Comparison of ENCODE assay signal across 1 cellular context in the genomic region with DNA sequence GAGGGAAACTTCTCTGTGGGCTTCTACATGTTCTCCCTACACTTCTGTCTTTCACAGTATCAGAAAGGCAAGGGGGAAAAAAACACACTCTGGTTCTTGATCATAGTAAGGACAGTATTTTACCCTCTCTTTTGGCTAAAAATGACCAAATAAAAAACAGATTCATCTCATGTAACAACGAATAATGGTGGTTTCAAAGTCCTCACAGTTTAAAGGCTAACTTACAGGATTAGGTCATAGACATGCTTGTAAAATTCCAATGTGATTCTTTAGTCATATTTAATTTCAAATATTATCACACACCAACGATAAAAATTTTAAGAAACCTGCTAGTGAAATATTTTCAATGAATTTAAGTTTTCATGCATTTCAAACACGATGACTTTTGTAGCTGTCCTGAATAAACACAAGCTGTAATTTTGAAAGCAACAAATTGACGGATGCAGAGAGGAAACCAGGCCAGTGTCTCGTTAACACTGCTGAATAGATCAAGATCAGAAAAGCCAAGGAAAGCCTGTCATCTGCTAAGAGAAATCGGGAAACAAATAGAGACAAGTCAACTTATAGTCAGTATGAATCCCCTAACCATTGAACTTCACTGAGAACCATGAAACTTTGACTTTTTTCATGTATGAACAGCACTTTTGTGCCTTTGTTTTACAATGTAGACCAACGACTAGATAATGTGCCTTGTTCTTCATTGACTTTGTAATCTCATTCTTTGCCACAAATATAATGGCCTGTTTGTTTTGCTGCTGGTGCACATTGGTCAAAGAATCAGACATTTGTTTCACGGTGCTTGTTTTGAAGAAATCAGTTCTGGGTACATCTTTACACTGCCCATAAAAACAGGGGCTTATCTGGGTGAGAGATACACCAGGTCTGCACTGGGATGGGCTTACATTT.
TF ChIP-seq lines count a peak whose summit lies in the region.

No MANE protein-coding gene starts in this region.

TF ChIP-seq in HEK293, 187 proteins besides CTCF, POLR2A, EP300 and RAD21 (continued from another document):
- TF ChIP-seq ZBTB44 (tag by site-specific recombination; IDR thresholded peaks at IDR 0.05) = no peak
- TF ChIP-seq ZNF664 (tag by site-specific recombination; IDR thresholded peaks at IDR 0.05) = peak; percentile 26; the same call in 1 of the 2 replicates
- no peak for TF ChIP-seq BCL6B (tag by site-specific recombination; IDR thresholded peaks at IDR 0.05)
- 0 out of 2 replicates have a peak, but pooled peaks have one; percentile 1 for TF ChIP-seq ZNF366 (tag by site-specific recombination; conservative IDR thresholded peaks at IDR 0.05)
- peak; percentile 96 for TF ChIP-seq PRDM4 (tag by site-specific recombination; IDR thresholded peaks at IDR 0.05)
- 0 out of 2 replicates have a peak, but pooled peaks have one; percentile 29 for TF ChIP-seq ZNF629 (tag by site-specific recombination; IDR thresholded peaks at IDR 0.05)
- TF ChIP-seq, protein P1, sequence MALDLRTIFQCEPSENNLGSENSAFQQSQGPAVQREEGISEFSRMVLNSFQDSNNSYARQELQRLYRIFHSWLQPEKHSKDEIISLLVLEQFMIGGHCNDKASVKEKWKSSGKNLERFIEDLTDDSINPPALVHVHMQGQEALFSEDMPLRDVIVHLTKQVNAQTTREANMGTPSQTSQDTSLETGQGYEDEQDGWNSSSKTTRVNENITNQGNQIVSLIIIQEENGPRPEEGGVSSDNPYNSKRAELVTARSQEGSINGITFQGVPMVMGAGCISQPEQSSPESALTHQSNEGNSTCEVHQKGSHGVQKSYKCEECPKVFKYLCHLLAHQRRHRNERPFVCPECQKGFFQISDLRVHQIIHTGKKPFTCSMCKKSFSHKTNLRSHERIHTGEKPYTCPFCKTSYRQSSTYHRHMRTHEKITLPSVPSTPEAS (tag by site-specific recombination; IDR thresholded peaks at IDR 0.05) = no peak
- TF ChIP-seq GLI4 (tag by site-specific recombination; IDR thresholded peaks at IDR 0.05) = no peak
- TF ChIP-seq, protein P2, sequence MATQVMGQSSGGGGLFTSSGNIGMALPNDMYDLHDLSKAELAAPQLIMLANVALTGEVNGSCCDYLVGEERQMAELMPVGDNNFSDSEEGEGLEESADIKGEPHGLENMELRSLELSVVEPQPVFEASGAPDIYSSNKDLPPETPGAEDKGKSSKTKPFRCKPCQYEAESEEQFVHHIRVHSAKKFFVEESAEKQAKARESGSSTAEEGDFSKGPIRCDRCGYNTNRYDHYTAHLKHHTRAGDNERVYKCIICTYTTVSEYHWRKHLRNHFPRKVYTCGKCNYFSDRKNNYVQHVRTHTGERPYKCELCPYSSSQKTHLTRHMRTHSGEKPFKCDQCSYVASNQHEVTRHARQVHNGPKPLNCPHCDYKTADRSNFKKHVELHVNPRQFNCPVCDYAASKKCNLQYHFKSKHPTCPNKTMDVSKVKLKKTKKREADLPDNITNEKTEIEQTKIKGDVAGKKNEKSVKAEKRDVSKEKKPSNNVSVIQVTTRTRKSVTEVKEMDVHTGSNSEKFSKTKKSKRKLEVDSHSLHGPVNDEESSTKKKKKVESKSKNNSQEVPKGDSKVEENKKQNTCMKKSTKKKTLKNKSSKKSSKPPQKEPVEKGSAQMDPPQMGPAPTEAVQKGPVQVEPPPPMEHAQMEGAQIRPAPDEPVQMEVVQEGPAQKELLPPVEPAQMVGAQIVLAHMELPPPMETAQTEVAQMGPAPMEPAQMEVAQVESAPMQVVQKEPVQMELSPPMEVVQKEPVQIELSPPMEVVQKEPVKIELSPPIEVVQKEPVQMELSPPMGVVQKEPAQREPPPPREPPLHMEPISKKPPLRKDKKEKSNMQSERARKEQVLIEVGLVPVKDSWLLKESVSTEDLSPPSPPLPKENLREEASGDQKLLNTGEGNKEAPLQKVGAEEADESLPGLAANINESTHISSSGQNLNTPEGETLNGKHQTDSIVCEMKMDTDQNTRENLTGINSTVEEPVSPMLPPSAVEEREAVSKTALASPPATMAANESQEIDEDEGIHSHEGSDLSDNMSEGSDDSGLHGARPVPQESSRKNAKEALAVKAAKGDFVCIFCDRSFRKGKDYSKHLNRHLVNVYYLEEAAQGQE (tag by site-specific recombination; IDR thresholded peaks at IDR 0.05) = peak; percentile 47; the same call in 1 of the 2 replicates
- no peak for TF ChIP-seq ZNF19 (tag by site-specific recombination; IDR thresholded peaks at IDR 0.05; ENCODE audit: low read depth)
